ENCODE assay signal across 1 cellular context in the genomic region with DNA sequence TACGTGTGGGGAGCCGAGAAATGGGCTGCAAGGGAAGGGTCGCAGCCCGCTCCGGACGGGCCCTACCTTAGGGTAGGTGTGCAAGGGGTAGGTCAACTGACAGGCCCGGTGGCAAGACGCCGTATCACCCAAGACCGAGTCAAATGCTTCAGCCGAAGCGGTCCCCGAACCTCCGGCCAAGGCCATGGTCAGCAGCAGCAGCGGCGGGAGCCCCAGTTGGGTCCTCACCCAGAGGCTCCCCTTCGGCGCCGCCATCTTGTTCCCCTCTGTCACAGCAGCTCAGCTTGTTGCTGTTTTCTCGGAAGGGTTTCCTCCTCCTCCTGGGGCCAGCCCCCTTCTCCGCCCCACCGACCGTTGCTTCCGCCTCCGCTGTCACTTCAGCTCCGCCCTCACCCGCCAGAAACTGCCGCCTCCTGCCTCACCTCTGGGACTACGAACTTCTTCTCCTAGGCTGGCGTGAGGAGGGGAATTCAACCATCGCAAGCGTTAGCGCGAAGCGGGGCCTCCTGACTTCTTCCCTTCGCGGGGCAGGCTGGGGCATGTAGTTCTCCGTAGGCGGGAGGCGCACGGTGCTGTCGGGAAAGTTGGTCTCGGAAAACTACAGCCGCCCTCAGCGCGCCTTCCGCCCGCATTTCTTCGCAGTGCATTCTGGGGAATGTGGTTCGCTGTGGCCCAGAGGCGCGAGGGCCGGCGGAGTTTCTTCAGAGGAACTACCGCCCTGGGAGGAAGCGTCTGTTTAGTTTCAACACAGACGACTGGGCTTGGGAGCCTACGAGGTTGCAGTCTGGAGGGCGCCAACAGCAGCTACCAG.
TF ChIP-seq lines count a peak whose summit lies in the region.

TCEANC2 (plus strand) TSS at position 675 of the 811 bp plus-strand sequence. CDS start 815 bp downstream, outside the sequence.
A gene with protein sequence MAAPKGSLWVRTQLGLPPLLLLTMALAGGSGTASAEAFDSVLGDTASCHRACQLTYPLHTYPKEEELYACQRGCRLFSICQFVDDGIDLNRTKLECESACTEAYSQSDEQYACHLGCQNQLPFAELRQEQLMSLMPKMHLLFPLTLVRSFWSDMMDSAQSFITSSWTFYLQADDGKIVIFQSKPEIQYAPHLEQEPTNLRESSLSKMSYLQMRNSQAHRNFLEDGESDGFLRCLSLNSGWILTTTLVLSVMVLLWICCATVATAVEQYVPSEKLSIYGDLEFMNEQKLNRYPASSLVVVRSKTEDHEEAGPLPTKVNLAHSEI (minus strand): TSS at position 271 of the 811 bp plus-strand sequence. CDS start 16 bp downstream, at position 255.

TF ChIP-seq in K562, 482 proteins besides CTCF, POLR2A, EP300 and RAD21 (continued from another document and continues in another):
- peak; percentile 78 for TF ChIP-seq MYBL2 (IDR thresholded peaks at IDR 0.05; ENCODE audit: low read depth)
- no peak for TF ChIP-seq MYBL2 (CRISPR knock-in tag; IDR thresholded peaks at IDR 0.05; ENCODE audit: borderline replicate concordance)
- peak; percentile 78 for TF ChIP-seq ZNF830 (CRISPR knock-in tag; IDR thresholded peaks at IDR 0.05)
- peak; percentile 99 for TF ChIP-seq ZNF143 (CRISPR knock-in tag; IDR thresholded peaks at IDR 0.05)
- peak; percentile 94 for TF ChIP-seq MBD2 (IDR thresholded peaks at IDR 0.05; ENCODE audit: borderline replicate concordance, low read depth)
- peak in 1 of 2 experiments; percentile 36; a peak in 1 of 4 replicates for TF ChIP-seq UBTF (IDR thresholded peaks at IDR 0.05; ENCODE audit: borderline replicate concordance in 1 of 2, low read depth in 2 of 2, low read length in 2 of 2)
- peak; percentile 53; the same call in 1 of the 2 replicates for TF ChIP-seq ZBTB17 (CRISPR knock-in tag; IDR thresholded peaks at IDR 0.05)
- TF ChIP-seq TEAD1 (CRISPR knock-in tag; IDR thresholded peaks at IDR 0.05), result peak; percentile 90 to 92
- TF ChIP-seq ZNF431 (CRISPR knock-in tag; IDR thresholded peaks at IDR 0.05), result peak; percentile 24; the same call in 1 of the 2 replicates
- TF ChIP-seq RFX7 (CRISPR knock-in tag; IDR thresholded peaks at IDR 0.05), result no peak
- TF ChIP-seq ETV5 (CRISPR knock-in tag; IDR thresholded peaks at IDR 0.05; ENCODE audit: low read depth), result no peak; the same call in 1 of the 2 replicates
- TF ChIP-seq, protein P1, sequence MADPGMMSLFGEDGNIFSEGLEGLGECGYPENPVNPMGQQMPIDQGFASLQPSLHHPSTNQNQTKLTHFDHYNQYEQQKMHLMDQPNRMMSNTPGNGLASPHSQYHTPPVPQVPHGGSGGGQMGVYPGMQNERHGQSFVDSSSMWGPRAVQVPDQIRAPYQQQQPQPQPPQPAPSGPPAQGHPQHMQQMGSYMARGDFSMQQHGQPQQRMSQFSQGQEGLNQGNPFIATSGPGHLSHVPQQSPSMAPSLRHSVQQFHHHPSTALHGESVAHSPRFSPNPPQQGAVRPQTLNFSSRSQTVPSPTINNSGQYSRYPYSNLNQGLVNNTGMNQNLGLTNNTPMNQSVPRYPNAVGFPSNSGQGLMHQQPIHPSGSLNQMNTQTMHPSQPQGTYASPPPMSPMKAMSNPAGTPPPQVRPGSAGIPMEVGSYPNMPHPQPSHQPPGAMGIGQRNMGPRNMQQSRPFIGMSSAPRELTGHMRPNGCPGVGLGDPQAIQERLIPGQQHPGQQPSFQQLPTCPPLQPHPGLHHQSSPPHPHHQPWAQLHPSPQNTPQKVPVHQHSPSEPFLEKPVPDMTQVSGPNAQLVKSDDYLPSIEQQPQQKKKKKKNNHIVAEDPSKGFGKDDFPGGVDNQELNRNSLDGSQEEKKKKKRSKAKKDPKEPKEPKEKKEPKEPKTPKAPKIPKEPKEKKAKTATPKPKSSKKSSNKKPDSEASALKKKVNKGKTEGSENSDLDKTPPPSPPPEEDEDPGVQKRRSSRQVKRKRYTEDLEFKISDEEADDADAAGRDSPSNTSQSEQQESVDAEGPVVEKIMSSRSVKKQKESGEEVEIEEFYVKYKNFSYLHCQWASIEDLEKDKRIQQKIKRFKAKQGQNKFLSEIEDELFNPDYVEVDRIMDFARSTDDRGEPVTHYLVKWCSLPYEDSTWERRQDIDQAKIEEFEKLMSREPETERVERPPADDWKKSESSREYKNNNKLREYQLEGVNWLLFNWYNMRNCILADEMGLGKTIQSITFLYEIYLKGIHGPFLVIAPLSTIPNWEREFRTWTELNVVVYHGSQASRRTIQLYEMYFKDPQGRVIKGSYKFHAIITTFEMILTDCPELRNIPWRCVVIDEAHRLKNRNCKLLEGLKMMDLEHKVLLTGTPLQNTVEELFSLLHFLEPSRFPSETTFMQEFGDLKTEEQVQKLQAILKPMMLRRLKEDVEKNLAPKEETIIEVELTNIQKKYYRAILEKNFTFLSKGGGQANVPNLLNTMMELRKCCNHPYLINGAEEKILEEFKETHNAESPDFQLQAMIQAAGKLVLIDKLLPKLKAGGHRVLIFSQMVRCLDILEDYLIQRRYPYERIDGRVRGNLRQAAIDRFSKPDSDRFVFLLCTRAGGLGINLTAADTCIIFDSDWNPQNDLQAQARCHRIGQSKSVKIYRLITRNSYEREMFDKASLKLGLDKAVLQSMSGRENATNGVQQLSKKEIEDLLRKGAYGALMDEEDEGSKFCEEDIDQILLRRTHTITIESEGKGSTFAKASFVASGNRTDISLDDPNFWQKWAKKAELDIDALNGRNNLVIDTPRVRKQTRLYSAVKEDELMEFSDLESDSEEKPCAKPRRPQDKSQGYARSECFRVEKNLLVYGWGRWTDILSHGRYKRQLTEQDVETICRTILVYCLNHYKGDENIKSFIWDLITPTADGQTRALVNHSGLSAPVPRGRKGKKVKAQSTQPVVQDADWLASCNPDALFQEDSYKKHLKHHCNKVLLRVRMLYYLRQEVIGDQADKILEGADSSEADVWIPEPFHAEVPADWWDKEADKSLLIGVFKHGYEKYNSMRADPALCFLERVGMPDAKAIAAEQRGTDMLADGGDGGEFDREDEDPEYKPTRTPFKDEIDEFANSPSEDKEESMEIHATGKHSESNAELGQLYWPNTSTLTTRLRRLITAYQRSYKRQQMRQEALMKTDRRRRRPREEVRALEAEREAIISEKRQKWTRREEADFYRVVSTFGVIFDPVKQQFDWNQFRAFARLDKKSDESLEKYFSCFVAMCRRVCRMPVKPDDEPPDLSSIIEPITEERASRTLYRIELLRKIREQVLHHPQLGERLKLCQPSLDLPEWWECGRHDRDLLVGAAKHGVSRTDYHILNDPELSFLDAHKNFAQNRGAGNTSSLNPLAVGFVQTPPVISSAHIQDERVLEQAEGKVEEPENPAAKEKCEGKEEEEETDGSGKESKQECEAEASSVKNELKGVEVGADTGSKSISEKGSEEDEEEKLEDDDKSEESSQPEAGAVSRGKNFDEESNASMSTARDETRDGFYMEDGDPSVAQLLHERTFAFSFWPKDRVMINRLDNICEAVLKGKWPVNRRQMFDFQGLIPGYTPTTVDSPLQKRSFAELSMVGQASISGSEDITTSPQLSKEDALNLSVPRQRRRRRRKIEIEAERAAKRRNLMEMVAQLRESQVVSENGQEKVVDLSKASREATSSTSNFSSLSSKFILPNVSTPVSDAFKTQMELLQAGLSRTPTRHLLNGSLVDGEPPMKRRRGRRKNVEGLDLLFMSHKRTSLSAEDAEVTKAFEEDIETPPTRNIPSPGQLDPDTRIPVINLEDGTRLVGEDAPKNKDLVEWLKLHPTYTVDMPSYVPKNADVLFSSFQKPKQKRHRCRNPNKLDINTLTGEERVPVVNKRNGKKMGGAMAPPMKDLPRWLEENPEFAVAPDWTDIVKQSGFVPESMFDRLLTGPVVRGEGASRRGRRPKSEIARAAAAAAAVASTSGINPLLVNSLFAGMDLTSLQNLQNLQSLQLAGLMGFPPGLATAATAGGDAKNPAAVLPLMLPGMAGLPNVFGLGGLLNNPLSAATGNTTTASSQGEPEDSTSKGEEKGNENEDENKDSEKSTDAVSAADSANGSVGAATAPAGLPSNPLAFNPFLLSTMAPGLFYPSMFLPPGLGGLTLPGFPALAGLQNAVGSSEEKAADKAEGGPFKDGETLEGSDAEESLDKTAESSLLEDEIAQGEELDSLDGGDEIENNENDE (IDR thresholded peaks at IDR 0.05; ENCODE audit: low read depth, low read length), result peak; percentile 39
- TF ChIP-seq ARNT (IDR thresholded peaks at IDR 0.05), result no peak
- TF ChIP-seq CAMTA2 (CRISPR knock-in tag; conservative IDR thresholded peaks at IDR 0.05), result 0 out of 2 replicates have a peak, but pooled peaks have one; percentile 79
- TF ChIP-seq SRSF3 (IDR thresholded peaks at IDR 0.05; ENCODE audit: insufficient read depth, low read length), result no peak
- 0 out of 2 replicates have a peak, but pooled peaks have one; percentile 60 for TF ChIP-seq TGIF2 (CRISPR knock-in tag; IDR thresholded peaks at IDR 0.05)
- TF ChIP-seq ZNF717 (CRISPR knock-in tag; IDR thresholded peaks at IDR 0.05), result no peak
- no peak for TF ChIP-seq ZSCAN29 (IDR thresholded peaks at IDR 0.05)
- peak; percentile 98 for TF ChIP-seq HDAC3 (IDR thresholded peaks at IDR 0.05; ENCODE audit: borderline replicate concordance, partially characterized antibody)
- peak; percentile 11 for TF ChIP-seq NCOA1 (IDR thresholded peaks at IDR 0.05; ENCODE audit: low read depth)
- 0 out of 2 replicates have a peak, but pooled peaks have one; percentile 9 for TF ChIP-seq STAT6 (CRISPR knock-in tag; IDR thresholded peaks at IDR 0.05)
- TF ChIP-seq HDAC8 (tag; IDR thresholded peaks at IDR 0.05), result 0 out of 2 replicates have a peak, but pooled peaks have one; percentile 29
- TF ChIP-seq FOXJ2 (tag; IDR thresholded peaks at IDR 0.05), result peak; percentile 74; the same call in 1 of the 2 replicates
- TF ChIP-seq, protein P2, sequence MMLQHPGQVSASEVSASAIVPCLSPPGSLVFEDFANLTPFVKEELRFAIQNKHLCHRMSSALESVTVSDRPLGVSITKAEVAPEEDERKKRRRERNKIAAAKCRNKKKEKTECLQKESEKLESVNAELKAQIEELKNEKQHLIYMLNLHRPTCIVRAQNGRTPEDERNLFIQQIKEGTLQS (IDR thresholded peaks at IDR 0.05), result no peak
- TF ChIP-seq, protein P2 (CRISPR knock-in tag; conservative IDR thresholded peaks at IDR 0.05), result peak; percentile 56; the same call in 1 of the 2 replicates
- no peak for TF ChIP-seq SAFB2 (IDR thresholded peaks at IDR 0.05; ENCODE audit: borderline replicate concordance, low read depth, low read length, severe bottlenecking)
- TF ChIP-seq MAZ (CRISPR knock-in tag; conservative IDR thresholded peaks at IDR 0.05 in 1 of 2, IDR thresholded peaks at IDR 0.05 in 1 of 2), result peak; percentile 80 to 86
- peak; percentile 70 for TF ChIP-seq CEBPB (tag; IDR thresholded peaks at IDR 0.05)
- TF ChIP-seq TAF1 (IDR thresholded peaks at IDR 0.05; ENCODE audit: control insufficient read depth, extremely low read depth, insufficient read depth, low read length, severe bottlenecking), result peak; percentile 70
- TF ChIP-seq, protein P3, sequence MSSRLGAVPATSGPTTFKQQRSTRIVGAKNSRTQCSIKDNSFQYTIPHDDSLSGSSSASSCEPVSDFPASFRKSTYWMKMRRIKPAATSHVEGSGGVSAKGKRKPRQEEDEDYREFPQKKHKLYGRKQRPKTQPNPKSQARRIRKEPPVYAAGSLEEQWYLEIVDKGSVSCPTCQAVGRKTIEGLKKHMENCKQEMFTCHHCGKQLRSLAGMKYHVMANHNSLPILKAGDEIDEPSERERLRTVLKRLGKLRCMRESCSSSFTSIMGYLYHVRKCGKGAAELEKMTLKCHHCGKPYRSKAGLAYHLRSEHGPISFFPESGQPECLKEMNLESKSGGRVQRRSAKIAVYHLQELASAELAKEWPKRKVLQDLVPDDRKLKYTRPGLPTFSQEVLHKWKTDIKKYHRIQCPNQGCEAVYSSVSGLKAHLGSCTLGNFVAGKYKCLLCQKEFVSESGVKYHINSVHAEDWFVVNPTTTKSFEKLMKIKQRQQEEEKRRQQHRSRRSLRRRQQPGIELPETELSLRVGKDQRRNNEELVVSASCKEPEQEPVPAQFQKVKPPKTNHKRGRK (tag; IDR thresholded peaks at IDR 0.05), result no peak
- TF ChIP-seq C11orf30 (IDR thresholded peaks at IDR 0.05; ENCODE audit: low read depth), result peak; percentile 56
- peak; percentile 71 for TF ChIP-seq USF2 (CRISPR knock-in tag; IDR thresholded peaks at IDR 0.05)
- no peak for TF ChIP-seq STAT5B (CRISPR knock-in tag; IDR thresholded peaks at IDR 0.05)
- TF ChIP-seq ZNF347 (CRISPR knock-in tag; IDR thresholded peaks at IDR 0.05; ENCODE audit: low read depth), result no peak
